Comparison of ENCODE assay signal across 15 cellular contexts in genomic region chr4:71545168-71545567, GRCh38.
DNase-seq lines count a peak whose midpoint lies in the region; ATAC-seq and TF ChIP-seq lines count a peak whose summit lies in the region.
"Had no signal": no experiment of that assay in that cellular context is flagged by ENCODE, and none has a peak within 500 bp of the region (broad histone marks: within the 10 kb centered on the region; RNA-seq: fewer than 3 reads in every experiment).

No MANE protein-coding gene starts in this region.

- H3K27me3 ChIP-seq in PC-3 (ENCODE audit: low read length): no peaks in the 10 kb centered on the region
- H3K27me3 ChIP-seq in CD8-positive, alpha-beta memory T cell (ENCODE audit: insufficient read depth, low read length, poor library complexity, severe bottlenecking): no peaks in the 10 kb centered on the region
- H3K27me3 ChIP-seq: upper lobe of right lung had no signal

- no peaks in the 10 kb centered on the region for H3K9me3 ChIP-seq in PC-3 (ENCODE audit: low read length)
- no peaks in the 10 kb centered on the region for H3K9me3 ChIP-seq in CD8-positive, alpha-beta memory T cell (ENCODE audit: low read length)
- H3K9me3 ChIP-seq: upper lobe of right lung had no signal

- BruUV-seq in PC-3 (replicated peaks; lab: Mats Ljungman, UMichigan) (no TSS peak), Calu3 (replicated peaks; lab: Mats Ljungman, UMichigan) (no TSS peak)

- no peaks in the 10 kb centered on the region for H3K9me3 Mint-ChIP-seq in Calu3 (ENCODE audit: low read depth, unreplicated experiment)
- H3K9me3 Mint-ChIP-seq in CD8-positive, alpha-beta memory T cell: no peaks in the 10 kb centered on the region
- H3K9me3 Mint-ChIP-seq: activated CD4-positive, alpha-beta memory T cell treated with anti-CD3 and anti-CD28 coated beads, Interleukin-2, amount 10 ng/mL, durations not matched to agents 7 days and 5 days had no signal

- no peaks in the 10 kb centered on the region for H3K27me3 Mint-ChIP-seq in Calu3 (ENCODE audit: unreplicated experiment)
- no peaks in the 10 kb centered on the region for H3K27me3 Mint-ChIP-seq in CD8-positive, alpha-beta memory T cell
- H3K27me3 Mint-ChIP-seq: activated CD4-positive, alpha-beta memory T cell treated with anti-CD3 and anti-CD28 coated beads, Interleukin-2, amount 10 ng/mL, durations not matched to agents 7 days and 5 days had no signal

- no peaks in the 10 kb centered on the region for H3K36me3 ChIP-seq in PC-3 (ENCODE audit: low read depth, low read length)
- H3K36me3 ChIP-seq in CD8-positive, alpha-beta memory T cell (ENCODE audit: insufficient read depth, low read length): no peaks in the 10 kb centered on the region
- H3K36me3 ChIP-seq: upper lobe of right lung had no signal

- H3K9ac ChIP-seq in PC-3 (ENCODE audit: low read length): no peak overlapping the region

- peak overlapping the region; percentile 44 for H3K27ac ChIP-seq in PC-3 (ENCODE audit: low read length)
- no peak overlapping the region for H3K27ac ChIP-seq in CD8-positive, alpha-beta memory T cell (ENCODE audit: low read depth, low read length)
- H3K27ac ChIP-seq: upper lobe of right lung had no signal

- no peaks in the 10 kb centered on the region; the same call in 1 of the 2 replicates for H3K9me2 ChIP-seq in PC-3 (replicated peaks; ENCODE audit: low read length)

- H3K4me2 ChIP-seq in PC-3 (ENCODE audit: low read length): no peak overlapping the region

- H3K4me3 ChIP-seq in PC-3 (ENCODE audit: low read length): no peak overlapping the region
- H3K4me3 ChIP-seq in fibroblast of pulmonary artery (replicated peaks; ENCODE audit: low read depth, low read length): no peak overlapping the region
- H3K4me3 ChIP-seq in CD8-positive, alpha-beta memory T cell (ENCODE audit: low read length): no peak overlapping the region
- H3K4me3 ChIP-seq: upper lobe of right lung had no signal

- DNase-seq in NCI-H748 (lab: John Stamatoyannopoulos, UW; ENCODE audit: unreplicated experiment): peak; percentile 54
- DNase-seq in NCI-H748 treated with DMSO at 0.1 percent for 48 hours (lab: John Stamatoyannopoulos, UW): no peak
- peak; percentile 44 for DNase-seq in PC-3
- peak; percentile 7 for DNase-seq in fibroblast of pulmonary artery (ENCODE audit: low read depth)
- no peak for DNase-seq in Calu3
- no peak for DNase-seq in CD8-positive, alpha-beta memory T cell
- no peak for DNase-seq in stimulated activated CD4-positive, alpha-beta T cell treated with anti-CD3 and anti-CD28 coated beads, Interleukin-4, amount 100 ng/mL, for 24 hours
- DNase-seq in NCI-H446 treated with DMSO at 0.1 percent for 48 hours (lab: John Stamatoyannopoulos, UW): no peak
- DNase-seq: activated CD4-positive, alpha-beta memory T cell treated with anti-CD3 and anti-CD28 coated beads, Interleukin-2, amount 10 ng/mL, durations not matched to agents 7 days and 5 days; cortex of kidney; MV-4-11; NCI-H510A treated with DMSO at 0.1 percent for 48 hours; small intestine; stimulated activated naive CD4-positive, alpha-beta T cell treated with Interleukin-2 at 50 U/mL for 16 hours; upper lobe of right lung had no signal

- no peak overlapping the region for H3K4me3 Mint-ChIP-seq in Calu3 (ENCODE audit: low read depth, unreplicated experiment)
- no peak overlapping the region for H3K4me3 Mint-ChIP-seq in CD8-positive, alpha-beta memory T cell
- H3K4me3 Mint-ChIP-seq: activated CD4-positive, alpha-beta memory T cell treated with anti-CD3 and anti-CD28 coated beads, Interleukin-2, amount 10 ng/mL, durations not matched to agents 7 days and 5 days had no signal

- peaks cover 21% of the 10 kb centered on the region for H3K4me1 Mint-ChIP-seq in Calu3 (ENCODE audit: low read depth, unreplicated experiment)
- no peaks in the 10 kb centered on the region for H3K4me1 Mint-ChIP-seq in CD8-positive, alpha-beta memory T cell
- H3K4me1 Mint-ChIP-seq: activated CD4-positive, alpha-beta memory T cell treated with anti-CD3 and anti-CD28 coated beads, Interleukin-2, amount 10 ng/mL, durations not matched to agents 7 days and 5 days had no signal

- POLR2A ChIA-PET in PC-3 (lab: Charles Lee; ENCODE audit: unreplicated experiment): no interaction called here
- POLR2A ChIA-PET in CD8-positive, alpha-beta memory T cell (lab: Charles Lee): no interaction called here

- no peak overlapping the region for H2AFZ ChIP-seq in PC-3 (ENCODE audit: low read length)

- no peak for TF ChIP-seq CTCF in PC-3 (conservative IDR thresholded peaks at IDR 0.05; ENCODE audit: low read depth, low read length)
- TF ChIP-seq CTCF in fibroblast of pulmonary artery (IDR thresholded peaks at IDR 0.05; ENCODE audit: low read length, missing control alignments): no peak
- TF ChIP-seq CTCF in Calu3 (IDR thresholded peaks at IDR 0.05; ENCODE audit: unreplicated experiment): no peak

- intact Hi-C loops in PC-3 (cut with micrococcal nuclease): no loop called here
- intact Hi-C loops in Calu3 (cut with micrococcal nuclease; ENCODE audit: unreplicated experiment): no loop called here

- H3K79me2 ChIP-seq in PC-3 (ENCODE audit: low read length): no peaks in the 10 kb centered on the region

- no peaks in the 10 kb centered on the region for H3F3A ChIP-seq in PC-3 (ENCODE audit: low read length, unreplicated experiment)

- H4K20me1 ChIP-seq in PC-3 (ENCODE audit: low read length): no peaks in the 10 kb centered on the region

- CTCF ChIA-PET in PC-3 (lab: Charles Lee): no interaction called here
- CTCF ChIA-PET in Calu3 (lab: Charles Lee): no interaction called here
- CTCF ChIA-PET in CD8-positive, alpha-beta memory T cell (lab: Charles Lee): no interaction called here

- peaks cover 5% of the 10 kb centered on the region for H3K4me1 ChIP-seq in PC-3 (ENCODE audit: insufficient read depth, low read length)
- H3K4me1 ChIP-seq in CD8-positive, alpha-beta memory T cell (ENCODE audit: insufficient read depth, low read length): no peaks in the 10 kb centered on the region
- H3K4me1 ChIP-seq: upper lobe of right lung had no signal

- no peak overlapping the region for H3K27ac Mint-ChIP-seq in Calu3 (ENCODE audit: unreplicated experiment)
- no peak overlapping the region for H3K27ac Mint-ChIP-seq in CD8-positive, alpha-beta memory T cell
- H3K27ac Mint-ChIP-seq: activated CD4-positive, alpha-beta memory T cell treated with anti-CD3 and anti-CD28 coated beads, Interleukin-2, amount 10 ng/mL, durations not matched to agents 7 days and 5 days had no signal

- ATAC-seq in PC-3: peak; percentile 38; the same call in 1 of the 2 replicates
- ATAC-seq: upper lobe of right lung had no signal

- no peaks in the 10 kb centered on the region for H3K36me3 Mint-ChIP-seq in Calu3 (ENCODE audit: insufficient read depth, unreplicated experiment)
- H3K36me3 Mint-ChIP-seq in CD8-positive, alpha-beta memory T cell: peaks cover 0 to 3% (median 2%) of the 10 kb centered on the region in 3 donors

Comparison
In these comparisons a context has a peak if more than half of its experiments do, and no peak if none do; other contexts are left out.
1. DNase-seq: peak in NCI-H748 (single experiment), PC-3 (single experiment) and fibroblast of pulmonary artery (single experiment); none in NCI-H748 treated with DMSO at 0.1 percent for 48 hours (single experiment), Calu3 (single experiment), CD8-positive, alpha-beta memory T cell (0 of 5), stimulated activated CD4-positive, alpha-beta T cell treated with anti-CD3 and anti-CD28 coated beads, Interleukin-4, amount 100 ng/mL, for 24 hours (single experiment) and NCI-H446 treated with DMSO at 0.1 percent for 48 hours (single experiment).